15 cellular contexts compared by ENCODE assay signal in the genomic region with DNA sequence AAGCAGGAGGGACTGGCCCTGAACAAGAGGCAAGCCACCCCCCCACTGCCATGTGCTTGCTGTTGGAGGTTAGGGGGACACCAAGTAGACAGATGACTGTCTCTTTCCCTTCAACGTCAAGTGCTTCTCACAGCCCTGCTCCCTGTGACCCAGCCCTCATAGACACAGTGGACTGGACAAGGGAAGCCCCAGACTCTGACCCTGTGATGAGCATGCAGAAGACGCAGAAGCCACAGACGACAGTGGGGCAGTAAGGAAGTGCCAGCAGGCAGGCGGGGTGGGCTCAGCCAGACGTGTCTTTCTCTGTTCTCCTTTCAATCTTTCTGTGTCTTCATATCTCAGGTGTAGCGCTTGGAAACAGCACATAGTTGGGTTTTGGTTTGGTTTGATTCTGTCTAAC. TPM values are rescaled to one million over a fixed set of nuclear protein-coding genes. Genes with fewer than 3 reads are reported as not detected.
"Had no signal": no experiment of that assay in that cellular context is flagged by ENCODE, and none has a peak within 500 bp of the region (broad histone marks: within the 10 kb centered on the region; RNA-seq: fewer than 3 reads in every experiment).

No MANE protein-coding gene starts in this region.

- H3K4me3 ChIP-seq: body of pancreas, hepatocyte, neural progenitor cell, ovary, stomach, thoracic aorta had no signal

- H3K4me2 ChIP-seq: hepatocyte, neural progenitor cell had no signal

- H3K4me3 Mint-ChIP-seq: activated CD4-positive, alpha-beta T cell treated with anti-CD3 and anti-CD28 coated beads, Interleukin-2, amount 10 ng/mL, durations not matched to agents 7 days and 5 days had no signal

- H3K9me3 Mint-ChIP-seq: activated CD4-positive, alpha-beta T cell treated with anti-CD3 and anti-CD28 coated beads, Interleukin-2, amount 10 ng/mL, durations not matched to agents 7 days and 5 days had no signal

- H3K27me3 ChIP-seq: ovary had no signal

- H3K27ac Mint-ChIP-seq: activated CD4-positive, alpha-beta T cell treated with anti-CD3 and anti-CD28 coated beads, Interleukin-2, amount 10 ng/mL, durations not matched to agents 7 days and 5 days; neural progenitor cell had no signal

- H3K9me3 ChIP-seq: body of pancreas, ovary, thoracic aorta had no signal

- DNase-seq: activated CD4-positive, alpha-beta T cell treated with anti-CD3 and anti-CD28 coated beads, Interleukin-2, amount 10 ng/mL, durations not matched to agents 7 days and 5 days; activated naive CD4-positive, alpha-beta T cell treated with anti-CD3 and anti-CD28 coated beads, Interleukin-2, amount 50 U/mL, for 16 hours; activated T-cell treated with anti-CD3 and anti-CD28 coated beads, Interleukin-2, amount 50 U/mL, for 1 hour; amniotic stem cell; body of pancreas; central memory CD4-positive, alpha-beta T cell; cortex of kidney; effector memory CD4-positive, alpha-beta T cell; ovary; stimulated activated CD4-positive, alpha-beta T cell treated with anti-CD3 and anti-CD28 coated beads, Interleukin-12 subunit alpha, Interleukin-12 subunit beta, amount 100 ng/mL, for 4 hours; stomach had no signal

- H3K4me1 ChIP-seq: neural progenitor cell had no signal

- ATAC-seq: body of pancreas had no signal

- H3K79me2 ChIP-seq: hepatocyte had no signal

- H2AFZ ChIP-seq: hepatocyte, neural progenitor cell had no signal

- H3K27ac ChIP-seq: body of pancreas, hepatocyte, neural progenitor cell, ovary, stomach, thoracic aorta had no signal

- H3K36me3 ChIP-seq: neural progenitor cell, ovary, stomach, thoracic aorta had no signal

RNA-seq across cellular contexts. Expression of gene AVPR2, which starts 16.1 kb away (rescaled TPM):
- total RNA-seq: activated CD4-positive, alpha-beta T cell treated with anti-CD3 and anti-CD28 coated beads, Interleukin-2, amount 10 ng/mL, durations not matched to agents 7 days and 5 days; hepatocyte; liver; thoracic aorta had no signal
- polyA plus RNA-seq: hepatocyte had no signal
